Comparison of ENCODE assay signal across 1 cellular context in genomic region chr15:48330855-48331795, GRCh38.
TF ChIP-seq lines count a peak whose summit lies in the region.

Gene DUT, plus strand, starts transcription at chr15:48331429. Its CDS starts 87 bp downstream, at chr15:48331516.

TF ChIP-seq in K562, 482 proteins besides CTCF, POLR2A, EP300 and RAD21 (continued from another document and continues in another):
- TF ChIP-seq ZFP91 (CRISPR knock-in tag; IDR thresholded peaks at IDR 0.05) (no peak), MTA1 (IDR thresholded peaks at IDR 0.05; ENCODE audit: borderline replicate concordance) (no peak), ZNF140 (CRISPR knock-in tag; IDR thresholded peaks at IDR 0.05) (no peak), ZNF253 (CRISPR knock-in tag; conservative IDR thresholded peaks at IDR 0.05) (no peak), HDAC6 (IDR thresholded peaks at IDR 0.05; ENCODE audit: low read depth, low read length) (no peak), MBD1 (CRISPR knock-in tag; IDR thresholded peaks at IDR 0.05) (no peak), MCM2 (IDR thresholded peaks at IDR 0.05; ENCODE audit: low read depth) (no peak), ZNF184 (CRISPR knock-in tag; IDR thresholded peaks at IDR 0.05) (no peak), NCOA4 (IDR thresholded peaks at IDR 0.05; ENCODE audit: partially characterized antibody) (no peak), SREBF1 (IDR thresholded peaks at IDR 0.05; ENCODE audit: borderline replicate concordance, low read depth, low read length) (no peak), CCAR2 (IDR thresholded peaks at IDR 0.05; ENCODE audit: low read depth, low read length) (no peak), DIDO1 (tag; IDR thresholded peaks at IDR 0.05; ENCODE audit: low read depth) (no peak; the same call in 1 of the 2 replicates), MAFK (IDR thresholded peaks at IDR 0.05; ENCODE audit: low read length) (no peak), PURB (CRISPR knock-in tag; IDR thresholded peaks at IDR 0.05; ENCODE audit: low read depth) (no peak), GABPB1 (CRISPR knock-in tag; IDR thresholded peaks at IDR 0.05) (peak; percentile 90), CREB1 (IDR thresholded peaks at IDR 0.05) (no peak; the same call in 1 of the 2 replicates), CREB1 (CRISPR knock-in tag; IDR thresholded peaks at IDR 0.05) (peak; percentile 52), CCNT2 (IDR thresholded peaks at IDR 0.05; ENCODE audit: borderline replicate concordance, extremely low read depth, insufficient read length, low read depth, low read length) (peak; percentile 25), SETDB1 (IDR thresholded peaks at IDR 0.05; ENCODE audit: low read length) (no peak), BRCA1 (IDR thresholded peaks at IDR 0.05) (no peak), BRCA1 (CRISPR knock-in tag; IDR thresholded peaks at IDR 0.05) (no peak), TEAD2 (tag; IDR thresholded peaks at IDR 0.05) (no peak), ZNF232 (CRISPR knock-in tag; IDR thresholded peaks at IDR 0.05) (no peak), ZNF740 (CRISPR knock-in tag; IDR thresholded peaks at IDR 0.05) (no peak; the same call in 1 of the 2 replicates), ZNF740 (tag; IDR thresholded peaks at IDR 0.05) (no peak), RB1 (IDR thresholded peaks at IDR 0.05; ENCODE audit: low read depth) (peak; percentile 41), CTBP1 (IDR thresholded peaks at IDR 0.05; ENCODE audit: borderline replicate concordance) (peak; percentile 87), NRF1 (conservative IDR thresholded peaks at IDR 0.05 in 1 of 2, IDR thresholded peaks at IDR 0.05 in 1 of 2) (peak; percentile 69 to 78), MBD2 (IDR thresholded peaks at IDR 0.05; ENCODE audit: borderline replicate concordance, low read depth) (0 out of 2 replicates have a peak, but pooled peaks have one; percentile 32), E2F4 (CRISPR knock-in tag; IDR thresholded peaks at IDR 0.05; ENCODE audit: low read depth) (peak; percentile 68; the same call in 1 of the 2 replicates), KDM4B (IDR thresholded peaks at IDR 0.05; ENCODE audit: borderline replicate concordance in 2 of 2, low read depth in 1 of 2) (no peak), ZBTB17 (CRISPR knock-in tag; IDR thresholded peaks at IDR 0.05) (no peak), TAL1 (IDR thresholded peaks at IDR 0.05) (no peak), NUFIP1 (IDR thresholded peaks at IDR 0.05; ENCODE audit: partially characterized antibody) (no peak)
- TF ChIP-seq, protein P1, sequence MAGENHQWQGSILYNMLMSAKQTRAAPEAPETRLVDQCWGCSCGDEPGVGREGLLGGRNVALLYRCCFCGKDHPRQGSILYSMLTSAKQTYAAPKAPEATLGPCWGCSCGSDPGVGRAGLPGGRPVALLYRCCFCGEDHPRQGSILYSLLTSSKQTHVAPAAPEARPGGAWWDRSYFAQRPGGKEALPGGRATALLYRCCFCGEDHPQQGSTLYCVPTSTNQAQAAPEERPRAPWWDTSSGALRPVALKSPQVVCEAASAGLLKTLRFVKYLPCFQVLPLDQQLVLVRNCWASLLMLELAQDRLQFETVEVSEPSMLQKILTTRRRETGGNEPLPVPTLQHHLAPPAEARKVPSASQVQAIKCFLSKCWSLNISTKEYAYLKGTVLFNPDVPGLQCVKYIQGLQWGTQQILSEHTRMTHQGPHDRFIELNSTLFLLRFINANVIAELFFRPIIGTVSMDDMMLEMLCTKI (IDR thresholded peaks at IDR 0.05; ENCODE audit: partially characterized antibody) = no peak
- TF ChIP-seq, protein P2, sequence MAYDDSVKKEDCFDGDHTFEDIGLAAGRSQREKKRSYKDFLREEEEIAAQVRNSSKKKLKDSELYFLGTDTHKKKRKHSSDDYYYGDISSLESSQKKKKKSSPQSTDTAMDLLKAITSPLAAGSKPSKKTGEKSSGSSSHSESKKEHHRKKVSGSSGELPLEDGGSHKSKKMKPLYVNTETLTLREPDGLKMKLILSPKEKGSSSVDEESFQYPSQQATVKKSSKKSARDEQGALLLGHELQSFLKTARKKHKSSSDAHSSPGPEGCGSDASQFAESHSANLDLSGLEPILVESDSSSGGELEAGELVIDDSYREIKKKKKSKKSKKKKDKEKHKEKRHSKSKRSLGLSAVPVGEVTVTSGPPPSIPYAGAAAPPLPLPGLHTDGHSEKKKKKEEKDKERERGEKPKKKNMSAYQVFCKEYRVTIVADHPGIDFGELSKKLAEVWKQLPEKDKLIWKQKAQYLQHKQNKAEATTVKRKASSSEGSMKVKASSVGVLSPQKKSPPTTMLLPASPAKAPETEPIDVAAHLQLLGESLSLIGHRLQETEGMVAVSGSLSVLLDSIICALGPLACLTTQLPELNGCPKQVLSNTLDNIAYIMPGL (CRISPR knock-in tag; IDR thresholded peaks at IDR 0.05) = no peak
- TF ChIP-seq, protein P3, sequence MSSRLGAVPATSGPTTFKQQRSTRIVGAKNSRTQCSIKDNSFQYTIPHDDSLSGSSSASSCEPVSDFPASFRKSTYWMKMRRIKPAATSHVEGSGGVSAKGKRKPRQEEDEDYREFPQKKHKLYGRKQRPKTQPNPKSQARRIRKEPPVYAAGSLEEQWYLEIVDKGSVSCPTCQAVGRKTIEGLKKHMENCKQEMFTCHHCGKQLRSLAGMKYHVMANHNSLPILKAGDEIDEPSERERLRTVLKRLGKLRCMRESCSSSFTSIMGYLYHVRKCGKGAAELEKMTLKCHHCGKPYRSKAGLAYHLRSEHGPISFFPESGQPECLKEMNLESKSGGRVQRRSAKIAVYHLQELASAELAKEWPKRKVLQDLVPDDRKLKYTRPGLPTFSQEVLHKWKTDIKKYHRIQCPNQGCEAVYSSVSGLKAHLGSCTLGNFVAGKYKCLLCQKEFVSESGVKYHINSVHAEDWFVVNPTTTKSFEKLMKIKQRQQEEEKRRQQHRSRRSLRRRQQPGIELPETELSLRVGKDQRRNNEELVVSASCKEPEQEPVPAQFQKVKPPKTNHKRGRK (tag; IDR thresholded peaks at IDR 0.05) = no peak
- TF ChIP-seq, protein P4, sequence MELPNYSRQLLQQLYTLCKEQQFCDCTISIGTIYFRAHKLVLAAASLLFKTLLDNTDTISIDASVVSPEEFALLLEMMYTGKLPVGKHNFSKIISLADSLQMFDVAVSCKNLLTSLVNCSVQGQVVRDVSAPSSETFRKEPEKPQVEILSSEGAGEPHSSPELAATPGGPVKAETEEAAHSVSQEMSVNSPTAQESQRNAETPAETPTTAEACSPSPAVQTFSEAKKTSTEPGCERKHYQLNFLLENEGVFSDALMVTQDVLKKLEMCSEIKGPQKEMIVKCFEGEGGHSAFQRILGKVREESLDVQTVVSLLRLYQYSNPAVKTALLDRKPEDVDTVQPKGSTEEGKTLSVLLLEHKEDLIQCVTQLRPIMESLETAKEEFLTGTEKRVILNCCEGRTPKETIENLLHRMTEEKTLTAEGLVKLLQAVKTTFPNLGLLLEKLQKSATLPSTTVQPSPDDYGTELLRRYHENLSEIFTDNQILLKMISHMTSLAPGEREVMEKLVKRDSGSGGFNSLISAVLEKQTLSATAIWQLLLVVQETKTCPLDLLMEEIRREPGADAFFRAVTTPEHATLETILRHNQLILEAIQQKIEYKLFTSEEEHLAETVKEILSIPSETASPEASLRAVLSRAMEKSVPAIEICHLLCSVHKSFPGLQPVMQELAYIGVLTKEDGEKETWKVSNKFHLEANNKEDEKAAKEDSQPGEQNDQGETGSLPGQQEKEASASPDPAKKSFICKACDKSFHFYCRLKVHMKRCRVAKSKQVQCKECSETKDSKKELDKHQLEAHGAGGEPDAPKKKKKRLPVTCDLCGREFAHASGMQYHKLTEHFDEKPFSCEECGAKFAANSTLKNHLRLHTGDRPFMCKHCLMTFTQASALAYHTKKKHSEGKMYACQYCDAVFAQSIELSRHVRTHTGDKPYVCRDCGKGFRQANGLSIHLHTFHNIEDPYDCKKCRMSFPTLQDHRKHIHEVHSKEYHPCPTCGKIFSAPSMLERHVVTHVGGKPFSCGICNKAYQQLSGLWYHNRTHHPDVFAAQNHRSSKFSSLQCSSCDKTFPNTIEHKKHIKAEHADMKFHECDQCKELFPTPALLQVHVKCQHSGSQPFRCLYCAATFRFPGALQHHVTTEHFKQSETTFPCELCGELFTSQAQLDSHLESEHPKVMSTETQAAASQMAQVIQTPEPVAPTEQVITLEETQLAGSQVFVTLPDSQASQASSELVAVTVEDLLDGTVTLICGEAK (IDR thresholded peaks at IDR 0.05) = peak; percentile 91
- TF ChIP-seq, protein P4 (CRISPR knock-in tag; IDR thresholded peaks at IDR 0.05) = no peak
- TF ChIP-seq, protein P5, sequence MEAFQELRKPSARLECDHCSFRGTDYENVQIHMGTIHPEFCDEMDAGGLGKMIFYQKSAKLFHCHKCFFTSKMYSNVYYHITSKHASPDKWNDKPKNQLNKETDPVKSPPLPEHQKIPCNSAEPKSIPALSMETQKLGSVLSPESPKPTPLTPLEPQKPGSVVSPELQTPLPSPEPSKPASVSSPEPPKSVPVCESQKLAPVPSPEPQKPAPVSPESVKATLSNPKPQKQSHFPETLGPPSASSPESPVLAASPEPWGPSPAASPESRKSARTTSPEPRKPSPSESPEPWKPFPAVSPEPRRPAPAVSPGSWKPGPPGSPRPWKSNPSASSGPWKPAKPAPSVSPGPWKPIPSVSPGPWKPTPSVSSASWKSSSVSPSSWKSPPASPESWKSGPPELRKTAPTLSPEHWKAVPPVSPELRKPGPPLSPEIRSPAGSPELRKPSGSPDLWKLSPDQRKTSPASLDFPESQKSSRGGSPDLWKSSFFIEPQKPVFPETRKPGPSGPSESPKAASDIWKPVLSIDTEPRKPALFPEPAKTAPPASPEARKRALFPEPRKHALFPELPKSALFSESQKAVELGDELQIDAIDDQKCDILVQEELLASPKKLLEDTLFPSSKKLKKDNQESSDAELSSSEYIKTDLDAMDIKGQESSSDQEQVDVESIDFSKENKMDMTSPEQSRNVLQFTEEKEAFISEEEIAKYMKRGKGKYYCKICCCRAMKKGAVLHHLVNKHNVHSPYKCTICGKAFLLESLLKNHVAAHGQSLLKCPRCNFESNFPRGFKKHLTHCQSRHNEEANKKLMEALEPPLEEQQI (IDR thresholded peaks at IDR 0.05) = no peak
